In genomic region chr12:104458645-104459555, GRCh38 we compare ENCODE assay signal across 8 cellular contexts. TPM values are rescaled to one million over a fixed set of nuclear protein-coding genes. Genes with fewer than 3 reads are reported as not detected.
A peak's percentile ranks its signal among the peaks of the same experiment; 100 is the strongest.
DNase-seq lines count a peak whose midpoint lies in the region; ATAC-seq and TF ChIP-seq lines count a peak whose summit lies in the region.

No MANE protein-coding gene starts in this region.

- H3K9me3 ChIP-seq in SK-N-SH (no peaks in the 10 kb centered on the region), Peyer's patch (no peaks in the 10 kb centered on the region), transverse colon (no peaks in the 10 kb centered on the region)

- intact Hi-C loops in transverse colon (cut with DNase I; ENCODE audit: low total_unique reads) = loop anchor here (5.0 kb wide), 1 partner anchor 213 kb away; no protein-coding TSS in a partner anchor

- TF ChIP-seq EP300 in SK-N-SH (IDR thresholded peaks at IDR 0.05; ENCODE audit: borderline replicate concordance in 1 of 2, low read depth in 1 of 2, low read length in 1 of 2) = no peak
- TF ChIP-seq EP300 in transverse colon (IDR thresholded peaks at IDR 0.05; ENCODE audit: low read depth) = no peak

- no peak for ATAC-seq in SK-N-SH treated with all-trans-retinoic acid at 6 μM for 48 hours
- ATAC-seq in GM21529 (IDR thresholded peaks at IDR 0.05; ENCODE audit: unreplicated experiment) = no peak

- POLR2A ChIA-PET in SK-N-SH (lab: Yijun Ruan, JAX) = interaction anchor here (0.6 kb wide), 1 partner anchor 142 kb away, joined by 3 read pairs; no protein-coding TSS in a partner anchor

- H3K4me3 ChIP-seq in SK-N-SH (ENCODE audit: low read depth in 2 of 2, low read length in 1 of 2) = peak overlapping the region; percentile 92 to 100
- peak overlapping the region; percentile 66 to 99 (median 73) for H3K4me3 ChIP-seq in Peyer's patch
- H3K4me3 ChIP-seq in choroid plexus epithelial cell (ENCODE audit: low read depth, low read length) = peak overlapping the region; percentile 88
- H3K4me3 ChIP-seq in transverse colon = peak overlapping the region; percentile 55 to 91 (median 64)

- H3K9me2 ChIP-seq in SK-N-SH = no peaks in the 10 kb centered on the region

- H3K4me1 ChIP-seq in SK-N-SH (ENCODE audit: control insufficient read depth in 1 of 2, insufficient read depth in 2 of 2, low read depth in 1 of 2, low read length in 1 of 2) = peaks cover 5 to 17% of the 10 kb centered on the region in 2 experiments; a peak in 1 of 4 replicates
- H3K4me1 ChIP-seq in Peyer's patch = peaks cover 0 to 21% (median 5%) of the 10 kb centered on the region in 4 donors
- peaks cover 0 to 51% (median 13%) of the 10 kb centered on the region in 4 donors for H3K4me1 ChIP-seq in transverse colon

- WGBS in SK-N-SH (ENCODE audit: low lambda C conversion rate) = 71% methylated on average over 27 of the region's 30 CpGs
- 25 to 32% methylated on average over 4 to 30 of the region's 30 CpGs for WGBS in transverse colon (ENCODE audit: low coverage in 1 of 2), 2 donors

- peak overlapping the region; percentile 73; the same call in 1 of the 2 replicates for H3K9ac ChIP-seq in SK-N-SH

- H3K27ac ChIP-seq in SK-N-SH (ENCODE audit: low read depth in 2 of 2, low read length in 1 of 2) = no peak overlapping the region
- peak overlapping the region; percentile 79 to 97 (median 82) for H3K27ac ChIP-seq in Peyer's patch
- peak overlapping the region; percentile 85 to 94 (median 92) for H3K27ac ChIP-seq in transverse colon

- DNase-seq in SK-N-SH = peak; percentile 28
- DNase-seq in Peyer's patch = peak; percentile 52 to 63 (median 54)
- peak; percentile 31 for DNase-seq in choroid plexus epithelial cell (ENCODE audit: low read depth)
- peak; percentile 30 for DNase-seq in medulla oblongata (ENCODE audit: extremely low spot score)
- DNase-seq in transverse colon = peak; percentile 22
- no peak for DNase-seq in hippocampal formation (lab: John Stamatoyannopoulos, UW)

- peak overlapping the region; percentile 93 for H3K4me2 ChIP-seq in SK-N-SH

- H3K79me2 ChIP-seq in SK-N-SH (ENCODE audit: insufficient read depth) = peaks cover 38% of the 10 kb centered on the region

- H3K27me3 ChIP-seq in SK-N-SH (ENCODE audit: insufficient read depth) (no peaks in the 10 kb centered on the region), Peyer's patch (no peaks in the 10 kb centered on the region), transverse colon (peaks cover 31% of the 10 kb centered on the region)

- CTCF ChIA-PET in SK-N-SH (lab: Yijun Ruan, JAX) = interaction anchor here (0.7 to 4.3 kb wide), 15 partner anchors 8 to 594 kb away, joined by 3 to 26 read pairs (median 3); no protein-coding TSS in a partner anchor

- no peak for TF ChIP-seq CTCF in SK-N-SH (IDR thresholded peaks at IDR 0.05)
- TF ChIP-seq CTCF in Peyer's patch (IDR thresholded peaks at IDR 0.05) = no peak
- no peak for TF ChIP-seq CTCF in choroid plexus epithelial cell (conservative IDR thresholded peaks at IDR 0.05; ENCODE audit: low read depth, low read length)
- no peak for TF ChIP-seq CTCF in transverse colon (IDR thresholded peaks at IDR 0.05)

- peak overlapping the region; percentile 99 for H2AFZ ChIP-seq in SK-N-SH (ENCODE audit: low read depth)

- no peak for TF ChIP-seq RAD21 in SK-N-SH (IDR thresholded peaks at IDR 0.05; ENCODE audit: low read length)

- no peaks in the 10 kb centered on the region for H3K36me3 ChIP-seq in SK-N-SH (replicated peaks in 1 of 2; ENCODE audit: control insufficient read depth in 1 of 2, insufficient read depth in 2 of 2, low read length in 1 of 2)
- no peaks in the 10 kb centered on the region for H3K36me3 ChIP-seq in Peyer's patch
- H3K36me3 ChIP-seq in transverse colon = no peaks in the 10 kb centered on the region

- TF ChIP-seq POLR2A in Peyer's patch (IDR thresholded peaks at IDR 0.05) (no peak), transverse colon (IDR thresholded peaks at IDR 0.05) (no peak)

- peaks cover 2% of the 10 kb centered on the region for H3F3A ChIP-seq in SK-N-SH (replicated peaks; ENCODE audit: insufficient read depth)

- in situ Hi-C loops in transverse colon (cut with MboI; ENCODE audit: low pct_ligation_motif_present in 1 of 4, low pct_unique_long_range_greater_than_20kb in 1 of 4, low sequenced_read_pairs in 3 of 4) = no loop called here

- H4K20me1 ChIP-seq in SK-N-SH (ENCODE audit: insufficient read depth) = no peaks in the 10 kb centered on the region

TF ChIP-seq in SK-N-SH, 30 proteins besides CTCF, POLR2A, EP300 and RAD21:
- TF ChIP-seq MXI1 (IDR thresholded peaks at IDR 0.05; ENCODE audit: low read depth, low read length) = 0 out of 2 replicates have a peak, but pooled peaks have one; percentile 19
- no peak for TF ChIP-seq TCF12 (IDR thresholded peaks at IDR 0.05)
TF ChIP-seq in SK-N-SH: peak in this region for 1.

TF ChIP-seq in SK-N-SH treated with all-trans-retinoic acid at 6 μM for 48 hours, 23 proteins besides CTCF, POLR2A, EP300 and RAD21:
- TF ChIP-seq CSRNP3 (CRISPR knock-in tag; IDR thresholded peaks at IDR 0.05) (no peak), GLIS3 (CRISPR knock-in tag; IDR thresholded peaks at IDR 0.05) (no peak), ZNF8 (CRISPR knock-in tag; IDR thresholded peaks at IDR 0.05) (no peak), PATZ1 (CRISPR knock-in tag; IDR thresholded peaks at IDR 0.05; ENCODE audit: borderline replicate concordance) (no peak), ESRRG (CRISPR knock-in tag; IDR thresholded peaks at IDR 0.05) (no peak), CSDC2 (CRISPR knock-in tag; IDR thresholded peaks at IDR 0.05) (no peak), ZNF565 (CRISPR knock-in tag; conservative IDR thresholded peaks at IDR 0.05; ENCODE audit: low read depth) (no peak), PPARA (CRISPR knock-in tag; IDR thresholded peaks at IDR 0.05; ENCODE audit: borderline replicate concordance) (no peak), ARNTL (CRISPR knock-in tag; IDR thresholded peaks at IDR 0.05; ENCODE audit: borderline replicate concordance, low read depth) (no peak), ZC3H10 (CRISPR knock-in tag; IDR thresholded peaks at IDR 0.05) (no peak), ZNF70 (CRISPR knock-in tag; IDR thresholded peaks at IDR 0.05) (no peak), ISL1 (CRISPR knock-in tag; IDR thresholded peaks at IDR 0.05) (no peak), CREB5 (CRISPR knock-in tag; IDR thresholded peaks at IDR 0.05; ENCODE audit: low read depth) (no peak), ZFP3 (CRISPR knock-in tag; IDR thresholded peaks at IDR 0.05) (no peak), BACH2 (CRISPR knock-in tag; IDR thresholded peaks at IDR 0.05; ENCODE audit: borderline replicate concordance) (no peak), SNAI2 (CRISPR knock-in tag; IDR thresholded peaks at IDR 0.05) (no peak), TCF4 (CRISPR knock-in tag; IDR thresholded peaks at IDR 0.05; ENCODE audit: borderline replicate concordance) (no peak)

RNA-seq across cellular contexts. Expression of gene CHST11, which starts 2.2 kb away (rescaled TPM):
- 12.7 and 18.6 TPM in 2 replicates for polyA plus RNA-seq in SK-N-SH (2012; rRNA removed)
- 7.7 and 8.4 TPM in 2 replicates for polyA plus RNA-seq in SK-N-SH (2012; cell fraction: cytosol; rRNA removed)
- polyA plus RNA-seq in SK-N-SH (2012; cell fraction: nucleus; rRNA removed) = 14.7 and 29.8 TPM in 2 replicates
- 100 to 1,000 TPM in 1 of 4 donors, 10 to 100 TPM in 2, 1 to 10 TPM in 1; 9.9 to 119 (median 15.6) TPM for total RNA-seq in Peyer's patch
- 100 to 1,000 TPM in 1 of 4 donors, 10 to 100 TPM in 2, 1 to 10 TPM in 1; 4.2 to 123 (median 31.5) TPM for total RNA-seq in transverse colon

Comparison
In these comparisons a context has a peak if more than half of its experiments do, and no peak if none do; other contexts are left out.
1. DNase-seq: peak in SK-N-SH (single experiment), Peyer's patch (3 of 3), choroid plexus epithelial cell (single experiment), medulla oblongata (single experiment) and transverse colon (single experiment); none in hippocampal formation (0 of 2).
2. H3K27ac ChIP-seq: peak in Peyer's patch (4 of 4) and transverse colon (4 of 4); none in SK-N-SH (0 of 2).
3. Peak in every context shown above with its lines, with median percentiles within 50 percentile points of each other: H3K4me3 ChIP-seq.